1 cellular context compared by ENCODE assay signal in the genomic region with DNA sequence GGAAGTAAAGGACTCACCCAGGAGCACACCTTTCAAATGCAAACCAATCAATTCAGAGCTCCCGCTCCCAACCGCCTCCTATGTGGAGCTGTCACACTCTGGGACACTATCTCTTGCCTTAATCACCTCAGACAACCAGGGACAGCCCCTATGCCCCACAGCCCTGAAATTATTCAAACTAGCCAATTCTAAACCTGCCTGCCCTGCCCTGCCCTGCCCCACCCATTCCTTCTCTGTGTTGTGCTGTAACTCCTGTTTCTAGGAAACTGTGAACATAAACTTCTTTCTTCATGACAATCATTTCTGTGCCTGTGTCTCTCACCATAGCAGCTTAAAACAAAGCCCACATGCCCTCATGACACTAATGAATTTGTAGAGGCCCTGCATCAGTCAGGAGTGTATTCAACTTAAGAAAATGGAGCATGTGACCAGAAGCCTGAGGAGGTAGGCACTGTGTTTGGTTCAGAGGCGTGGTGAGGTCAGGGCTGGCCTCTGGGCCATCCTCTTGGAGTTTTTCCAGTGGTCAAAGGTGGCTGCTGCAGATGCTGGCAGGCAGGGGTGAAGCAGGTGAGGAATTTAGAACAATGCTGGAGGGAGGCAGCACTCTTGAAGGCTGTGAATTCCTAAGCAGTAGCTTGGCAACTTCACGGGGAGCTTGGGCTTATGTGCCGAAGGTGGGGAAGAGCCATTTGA.
TF ChIP-seq lines count a peak whose summit lies in the region.

No MANE protein-coding gene starts in this region.

TF ChIP-seq in H1, 55 proteins besides CTCF, POLR2A, EP300 and RAD21:
- TF ChIP-seq NRF1 (IDR thresholded peaks at IDR 0.05; ENCODE audit: low read depth, low read length) (no peak), TEAD4 (IDR thresholded peaks at IDR 0.05; ENCODE audit: low read depth, low read length) (peak; percentile 41; the same call in 1 of the 2 replicates)
TF ChIP-seq in H1: peak in this region for 1.
